In the genomic region with DNA sequence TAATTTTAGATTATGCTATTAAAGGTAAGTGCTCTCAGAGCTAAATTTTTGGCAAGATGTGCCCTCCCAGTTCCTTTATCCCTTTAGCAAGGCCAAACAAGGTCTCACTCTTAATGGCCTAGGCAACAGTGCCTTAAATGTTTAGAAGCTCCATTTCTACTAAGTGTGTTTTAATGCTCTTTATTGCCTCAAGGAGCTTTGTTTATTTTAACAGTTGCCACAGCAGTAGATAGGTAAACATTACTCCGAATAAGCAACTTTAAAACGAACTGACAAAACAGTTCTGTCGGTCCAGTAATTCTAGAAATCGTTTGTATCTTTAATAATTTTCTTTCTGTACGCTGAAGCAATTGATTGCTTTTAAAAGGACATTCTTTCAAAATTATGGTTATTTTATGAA, we compare ENCODE assay signal across 19 cellular contexts.
"Had no signal": no experiment of that assay in that cellular context is flagged by ENCODE, and none has a peak within 500 bp of the region (broad histone marks: within the 10 kb centered on the region; RNA-seq: fewer than 3 reads in every experiment).

No MANE protein-coding gene starts in this region.

- DNase-seq: activated CD4-positive, alpha-beta T cell treated with anti-CD3 and anti-CD28 coated beads for 1 hour; activated CD4-positive, alpha-beta T cell treated with anti-CD3 and anti-CD28 coated beads, Interleukin-2, amount 50 U/mL, for 48 hours; activated CD8-positive, alpha-beta memory T cell treated with anti-CD3 and anti-CD28 coated beads, Interleukin-2, amount 10 ng/mL, durations not matched to agents 7 days and 5 days; activated effector memory CD4-positive, alpha-beta T cell treated with Interleukin-2 at 50 U/mL for 16 hours; activated T-cell treated with anti-CD3 and anti-CD28 coated beads, Interleukin-2, amount 50 U/mL, for 24 hours; central memory CD4-positive, alpha-beta T cell; effector CD8-positive, alpha-beta T cell; gastrocnemius medialis; kidney; left ventricle myocardium superior; mesendoderm; nephron progenitor cell; psoas muscle; spleen; stimulated activated CD4-positive, alpha-beta T cell treated with anti-CD3 and anti-CD28 coated beads, Interleukin-2, amount 100 ng/mL, for 24 hours; stimulated activated naive CD4-positive, alpha-beta T cell had no signal

- H3K27me3 ChIP-seq: gastrocnemius medialis, spleen, suprapubic skin had no signal

- H3K9me3 ChIP-seq: gastrocnemius medialis, psoas muscle, spleen, suprapubic skin had no signal

- H3K4me3 ChIP-seq: coronary artery, gastrocnemius medialis, psoas muscle, spleen, suprapubic skin had no signal

- H3K36me3 ChIP-seq: gastrocnemius medialis, spleen, suprapubic skin had no signal

- H3K27ac ChIP-seq: coronary artery, gastrocnemius medialis, psoas muscle, spleen, suprapubic skin had no signal

- ATAC-seq: activated CD8-positive, alpha-beta memory T cell treated with anti-CD3 and anti-CD28 coated beads, Interleukin-2, amount 10 ng/mL, durations not matched to agents 7 days and 5 days; gastrocnemius medialis; left ventricle myocardium superior; psoas muscle; sciatic nerve had no signal

- H3K4me1 ChIP-seq: psoas muscle, spleen, suprapubic skin had no signal
